ENCODE assay signal across 17 cellular contexts in the genomic region with DNA sequence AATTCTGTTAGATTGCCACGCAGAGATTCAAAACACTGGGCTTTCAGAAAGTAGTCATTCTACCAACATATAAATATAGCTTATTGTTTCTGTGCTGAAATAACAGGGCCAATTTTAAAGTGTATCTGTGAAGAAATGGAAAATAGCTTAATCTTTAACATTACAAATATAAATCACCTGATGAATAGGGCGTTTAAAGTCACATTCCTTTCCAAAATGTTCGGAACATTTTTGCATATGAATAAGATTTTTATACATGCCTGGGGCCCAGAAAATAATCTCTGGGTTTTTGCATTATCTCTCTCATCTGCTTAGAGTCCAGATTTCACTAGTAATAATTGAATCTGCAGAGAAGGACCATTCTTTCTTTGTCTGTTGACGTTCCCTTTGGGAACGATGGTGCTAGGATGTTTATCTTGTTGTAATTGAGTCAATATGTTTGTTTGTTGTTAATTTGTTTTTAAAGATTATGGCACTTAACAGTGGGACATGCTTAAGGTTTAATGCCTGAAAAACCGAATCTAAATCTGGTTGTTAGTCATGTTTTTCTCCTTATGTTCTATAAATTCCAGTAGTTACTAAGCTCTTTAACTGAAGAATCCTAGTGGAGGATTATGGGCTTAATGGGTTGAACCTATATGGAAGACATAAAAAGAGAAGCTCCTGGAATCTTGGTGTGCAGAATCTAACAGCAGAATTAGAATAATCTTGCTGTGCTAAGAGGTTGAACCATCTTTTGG.
"Had no signal": no experiment of that assay in that cellular context is flagged by ENCODE, and none has a peak within 500 bp of the region (broad histone marks: within the 10 kb centered on the region; RNA-seq: fewer than 3 reads in every experiment).

No MANE protein-coding gene starts in this region.

- H3K27ac ChIP-seq: cardiac muscle cell, heart right ventricle, spleen, thoracic aorta, upper lobe of right lung had no signal

- H3K4me3 Mint-ChIP-seq: activated naive CD4-positive, alpha-beta T cell treated with anti-CD3 and anti-CD28 coated beads for 36 hours; nephron progenitor cell had no signal

- H3K27ac Mint-ChIP-seq: activated naive CD4-positive, alpha-beta T cell treated with anti-CD3 and anti-CD28 coated beads for 36 hours; activated T-helper 2 cell treated with anti-CD3 and anti-CD28 coated beads, Interferon-gamma antibody, Interleukin-2, Interleukin-4, amounts not matched to agents 10 μg/mL and 5 μg/mL and 100 μg/mL, durations not matched to agents 14 hours and 24 hours and 36 hours; nephron progenitor cell had no signal

- H3K4me1 ChIP-seq: upper lobe of right lung had no signal

- H3K9me3 Mint-ChIP-seq: activated naive CD4-positive, alpha-beta T cell treated with anti-CD3 and anti-CD28 coated beads for 36 hours; activated T-helper 2 cell treated with anti-CD3 and anti-CD28 coated beads, Interferon-gamma antibody, Interleukin-2, Interleukin-4, amounts not matched to agents 10 μg/mL and 5 μg/mL and 100 μg/mL, durations not matched to agents 14 hours and 24 hours and 36 hours; nephron progenitor cell had no signal

- ATAC-seq: activated CD4-positive, CD25-positive, alpha-beta regulatory T cell treated with anti-CD3 and anti-CD28 coated beads, Interleukin-2, amount 50 U/mL, for 24 hours; esophagus mucosa; heart right ventricle; sciatic nerve; upper lobe of right lung had no signal

- H3K27me3 ChIP-seq: cardiac muscle cell, heart right ventricle, spleen, upper lobe of right lung had no signal

- DNase-seq: activated CD4-positive, alpha-beta T cell treated with anti-CD3 and anti-CD28 coated beads, Interleukin-2, amount 50 U/mL, for 1 hour; activated naive CD4-positive, alpha-beta T cell treated with anti-CD3 and anti-CD28 coated beads for 36 hours; foreskin melanocyte; heart right ventricle; mesendoderm; nephron progenitor cell; occipital lobe; spleen; stimulated activated CD4-positive, alpha-beta T cell treated with anti-CD3 and anti-CD28 coated beads, Interleukin-1b, Interleukin-23, amount 100 ng/mL, for 48 hours; T-helper 9 cell; upper lobe of right lung had no signal
